Comparison of ENCODE assay signal across 7 cellular contexts in genomic region chr11:62770778-62771143, GRCh38. TPM values are rescaled to one million over a fixed set of nuclear protein-coding genes. Genes with fewer than 3 reads are reported as not detected.
DNase-seq lines count a peak whose midpoint lies in the region; ATAC-seq and TF ChIP-seq lines count a peak whose summit lies in the region.

No MANE protein-coding gene starts in this region.

- no peak for TF ChIP-seq POLR2A in GM18505 (IDR thresholded peaks at IDR 0.05; ENCODE audit: borderline replicate concordance, extremely low read depth, insufficient read depth, insufficient read length)

- H3K36me3 Mint-ChIP-seq in activated T-cell treated with anti-CD3 and anti-CD28 coated beads, Interleukin-2, amount 50 U/mL, for 4 hours (ENCODE audit: insufficient read depth): peaks cover 11% of the 10 kb centered on the region
- H3K36me3 Mint-ChIP-seq in glutamatergic neuron (ENCODE audit: unreplicated experiment): no peaks in the 10 kb centered on the region

- peak overlapping the region; percentile 98 for H3K27ac Mint-ChIP-seq in glutamatergic neuron (ENCODE audit: unreplicated experiment)

- H3K27ac ChIP-seq in HL-60 (replicated peaks): peak overlapping the region; percentile 91
- H3K27ac ChIP-seq in parathyroid adenoma: peak overlapping the region; percentile 78

- H3K27me3 Mint-ChIP-seq in activated T-cell treated with anti-CD3 and anti-CD28 coated beads, Interleukin-2, amount 50 U/mL, for 4 hours (ENCODE audit: low read depth): no peaks in the 10 kb centered on the region
- H3K27me3 Mint-ChIP-seq in glutamatergic neuron (ENCODE audit: unreplicated experiment): no peaks in the 10 kb centered on the region

- peaks cover 4% of the 10 kb centered on the region for H3K4me1 ChIP-seq in parathyroid adenoma

- no peaks in the 10 kb centered on the region for H3K9me3 ChIP-seq in parathyroid adenoma (ENCODE audit: control insufficient read depth, low read length)

- H3K9ac ChIP-seq in parathyroid adenoma: no peak overlapping the region

- no peaks in the 10 kb centered on the region for H3K9me3 Mint-ChIP-seq in activated T-cell treated with anti-CD3 and anti-CD28 coated beads, Interleukin-2, amount 50 U/mL, for 4 hours
- peaks cover 17% of the 10 kb centered on the region for H3K9me3 Mint-ChIP-seq in glutamatergic neuron (ENCODE audit: unreplicated experiment)

- ATAC-seq in GM18505 (IDR thresholded peaks at IDR 0.05; ENCODE audit: unreplicated experiment): peak; percentile 2
- peak in 1 of 2 donors; percentile 2 for ATAC-seq in activated T-cell treated with anti-CD3 and anti-CD28 coated beads, Interleukin-2, amount 50 U/mL, for 4 hours

- H3K4me2 ChIP-seq in parathyroid adenoma (ENCODE audit: low read length): peak overlapping the region; percentile 61

- H3K4me3 Mint-ChIP-seq in activated T-cell treated with anti-CD3 and anti-CD28 coated beads, Interleukin-2, amount 50 U/mL, for 4 hours: peak overlapping the region; percentile 88
- H3K4me3 Mint-ChIP-seq in glutamatergic neuron (ENCODE audit: unreplicated experiment): peak overlapping the region; percentile 98

- H3K79me2 ChIP-seq in parathyroid adenoma: no peaks in the 10 kb centered on the region

- DNase-seq in HL-60 (ENCODE audit: low read depth in 1 of 2, low spot score in 1 of 2) (no peak), glutamatergic neuron (no peak), NCI-H526 treated with DMSO at 0.1 percent for 48 hours (lab: John Stamatoyannopoulos, UW) (no peak), HuH-7 (ENCODE audit: low spot score) (no peak)
- no peak for DNase-seq in activated T-cell treated with anti-CD3 and anti-CD28 coated beads, Interleukin-2, amount 50 U/mL, for 4 hours

- H3K27me3 ChIP-seq in HL-60 (ENCODE audit: insufficient read depth, poor library complexity, severe bottlenecking) (no peaks in the 10 kb centered on the region), parathyroid adenoma (ENCODE audit: control insufficient read depth, insufficient read depth, low read length) (no peaks in the 10 kb centered on the region)

- peak overlapping the region; percentile 88 for H2AFZ ChIP-seq in parathyroid adenoma

- TF ChIP-seq CTCF in HL-60 (IDR thresholded peaks at IDR 0.05; ENCODE audit: insufficient read depth, low read length): no peak
- TF ChIP-seq CTCF in glutamatergic neuron (IDR thresholded peaks at IDR 0.05; ENCODE audit: partially characterized antibody, unreplicated experiment): no peak
- no peak for TF ChIP-seq CTCF in parathyroid adenoma (IDR thresholded peaks at IDR 0.05)

- H3K36me3 ChIP-seq in parathyroid adenoma (ENCODE audit: control insufficient read depth, insufficient read depth, low read length): no peaks in the 10 kb centered on the region

- H3K4me3 ChIP-seq in HL-60 (replicated peaks; ENCODE audit: insufficient read depth, low read length): peak overlapping the region; percentile 74
- H3K4me3 ChIP-seq in parathyroid adenoma (ENCODE audit: low read depth, low read length): peak overlapping the region; percentile 68

- H3K4me1 Mint-ChIP-seq in activated T-cell treated with anti-CD3 and anti-CD28 coated beads, Interleukin-2, amount 50 U/mL, for 4 hours (ENCODE audit: low read depth): peaks cover 25% of the 10 kb centered on the region
- peaks cover 12% of the 10 kb centered on the region for H3K4me1 Mint-ChIP-seq in glutamatergic neuron (ENCODE audit: low read depth, unreplicated experiment)

RNA-seq across cellular contexts. Expression of gene TAF6L, which starts 0.4 kb away (rescaled TPM):
- total RNA-seq in activated T-cell treated with anti-CD3 and anti-CD28 coated beads, Interleukin-2, amount 50 U/mL, for 4 hours: 10 to 100 TPM; 27.2 to 34.3 (median 29.1) TPM
- total RNA-seq in glutamatergic neuron (ENCODE audit: unreplicated experiment): 39.4 TPM

RNA-seq across cellular contexts. Expression of gene POLR2G, which starts 9.4 kb away (rescaled TPM):
- 100 to 1,000 TPM; 143 to 145 (median 144) TPM for total RNA-seq in activated T-cell treated with anti-CD3 and anti-CD28 coated beads, Interleukin-2, amount 50 U/mL, for 4 hours
- 92.5 TPM for total RNA-seq in glutamatergic neuron (ENCODE audit: unreplicated experiment)

RNA-seq across cellular contexts. Expression of gene TMEM179B, which starts 16.4 kb away (rescaled TPM):
- 10 to 100 TPM; 26.8 to 35.4 (median 31.6) TPM for total RNA-seq in activated T-cell treated with anti-CD3 and anti-CD28 coated beads, Interleukin-2, amount 50 U/mL, for 4 hours
- 28.2 TPM for total RNA-seq in glutamatergic neuron (ENCODE audit: unreplicated experiment)

RNA-seq across cellular contexts. Expression of gene ZBTB3, which starts 16.8 kb away (rescaled TPM):
- 1 to 10 TPM; 5.7 to 6.9 (median 6.5) TPM for total RNA-seq in activated T-cell treated with anti-CD3 and anti-CD28 coated beads, Interleukin-2, amount 50 U/mL, for 4 hours
- 14.6 TPM for total RNA-seq in glutamatergic neuron (ENCODE audit: unreplicated experiment)

RNA-seq across cellular contexts. Expression of gene TMEM223, which starts 21.0 kb away (rescaled TPM):
- total RNA-seq in activated T-cell treated with anti-CD3 and anti-CD28 coated beads, Interleukin-2, amount 50 U/mL, for 4 hours: 10 to 100 TPM in 2 of 3 donors, 1 to 10 TPM in 1; 9.4 to 12.1 (median 11.6) TPM
- total RNA-seq in glutamatergic neuron (ENCODE audit: unreplicated experiment): 17.4 TPM
